24 cellular contexts compared by ENCODE assay signal in the genomic region with DNA sequence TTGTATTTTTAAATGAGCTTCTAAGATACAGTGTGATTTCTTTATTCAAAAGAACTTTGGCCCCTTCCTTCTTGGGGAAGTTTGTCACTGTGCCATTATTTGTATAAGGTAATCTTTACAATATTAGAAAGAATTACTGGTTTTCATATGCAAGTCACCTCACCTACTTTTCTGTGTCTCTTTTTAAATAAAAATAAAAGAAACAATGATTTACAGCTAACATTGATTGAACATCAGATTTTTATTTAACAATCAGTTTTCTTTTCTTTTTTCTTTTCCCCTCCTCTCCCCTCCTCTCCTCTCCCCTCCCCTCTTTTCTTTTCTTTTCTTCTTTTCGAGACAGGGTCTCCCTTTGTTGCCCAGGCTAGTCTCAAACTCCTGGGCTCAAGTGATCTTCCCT. TPM values are rescaled to one million over a fixed set of nuclear protein-coding genes. Genes with fewer than 3 reads are reported as not detected.
DNase-seq lines count a peak whose midpoint lies in the region; ATAC-seq, FAIRE-seq and TF ChIP-seq lines count a peak whose summit lies in the region.
"Had no signal": no experiment of that assay in that cellular context is flagged by ENCODE, and none has a peak within 500 bp of the region (broad histone marks: within the 10 kb centered on the region; RNA-seq: fewer than 3 reads in every experiment).

No MANE protein-coding gene starts in this region.

- TF ChIP-seq RAD21 in K562 (CRISPR knock-in tag; conservative IDR thresholded peaks at IDR 0.05 in 1 of 2, IDR thresholded peaks at IDR 0.05 in 1 of 2): no peak

- no peak for FAIRE-seq in K562 (lab: Jason Lieb, UNC)
- FAIRE-seq: A549, GM12878, GM19239, H1 had no signal

- peak overlapping the region; percentile 8 for H3K27ac Mint-ChIP-seq in activated CD4-positive, alpha-beta T cell treated with anti-CD3 and anti-CD28 coated beads, Interleukin-2, amount 10 ng/mL, durations not matched to agents 24 days and 14 days
- no peak overlapping the region for H3K27ac Mint-ChIP-seq in neural progenitor cell
- H3K27ac Mint-ChIP-seq: CD4-positive, alpha-beta T cell had no signal

- H3K27ac ChIP-seq in K562 (ENCODE audit: extremely low read depth, low read depth, low read length) (no peak overlapping the region), neural progenitor cell (peak overlapping the region; percentile 23)
- H3K27ac ChIP-seq: 22Rv1, A549, C4-2B, HL-60 had no signal

- H3K9me1 ChIP-seq in K562 (ENCODE audit: control insufficient read depth, insufficient read depth, low read length): no peaks in the 10 kb centered on the region

- H3K4me1 ChIP-seq in K562 (replicated peaks in 1 of 2; ENCODE audit: control insufficient read depth in 2 of 2, insufficient read depth in 2 of 2, low read length in 2 of 2) (no peaks in the 10 kb centered on the region), neural progenitor cell (no peaks in the 10 kb centered on the region)
- H3K4me1 ChIP-seq: A549 had no signal

- ATAC-seq in K562: no peak
- no peak for ATAC-seq in GM18861 (IDR thresholded peaks at IDR 0.05; ENCODE audit: unreplicated experiment)
- ATAC-seq: A549, GM12878 had no signal

- POLR2A ChIA-PET in K562 (lab: Yijun Ruan, JAX): no interaction called here

- peaks cover 36% of the 10 kb centered on the region for H3K36me3 ChIP-seq in K562 (ENCODE audit: control insufficient read depth, insufficient read depth, low read length)
- H3K36me3 ChIP-seq in neural progenitor cell: peaks cover 3% of the 10 kb centered on the region

- no peak overlapping the region for H3K4me3 Mint-ChIP-seq in activated CD4-positive, alpha-beta T cell treated with anti-CD3 and anti-CD28 coated beads, Interleukin-2, amount 10 ng/mL, durations not matched to agents 24 days and 14 days
- H3K4me3 Mint-ChIP-seq in neural progenitor cell: no peak overlapping the region
- H3K4me3 Mint-ChIP-seq: CD4-positive, alpha-beta T cell; H9 had no signal

- in situ Hi-C loops in K562 (cut with MboI): no loop called here

- H3K36me3 Mint-ChIP-seq in activated CD4-positive, alpha-beta T cell treated with anti-CD3 and anti-CD28 coated beads, Interleukin-2, amount 10 ng/mL, durations not matched to agents 24 days and 14 days (ENCODE audit: low read depth): peaks cover 22% of the 10 kb centered on the region
- peaks cover 14% of the 10 kb centered on the region for H3K36me3 Mint-ChIP-seq in neural progenitor cell

- no peak for TF ChIP-seq POLR2A in K562 (conservative IDR thresholded peaks at IDR 0.05)

- no peak overlapping the region for H3K9ac ChIP-seq in K562 (ENCODE audit: insufficient read depth in 1 of 2, low read depth in 2 of 2, low read length in 2 of 2)
- no peak overlapping the region for H3K9ac ChIP-seq in neural progenitor cell

- peaks cover 2% of the 10 kb centered on the region for H3K4me1 Mint-ChIP-seq in activated CD4-positive, alpha-beta T cell treated with anti-CD3 and anti-CD28 coated beads, Interleukin-2, amount 10 ng/mL, durations not matched to agents 24 days and 14 days
- no peaks in the 10 kb centered on the region for H3K4me1 Mint-ChIP-seq in neural progenitor cell
- H3K4me1 Mint-ChIP-seq: H9 had no signal

- no peaks in the 10 kb centered on the region for H3K27me3 ChIP-seq in K562 (ENCODE audit: control insufficient read depth in 2 of 2, insufficient read depth in 2 of 2, low read length in 2 of 2)
- no peaks in the 10 kb centered on the region for H3K27me3 ChIP-seq in neural progenitor cell

- H3K4me3 ChIP-seq in K562 (no peak overlapping the region), neural progenitor cell (no peak overlapping the region)
- H3K4me3 ChIP-seq: A549, GM12878 had no signal

- H2AFZ ChIP-seq in K562 (ENCODE audit: low read depth, low read length) (no peak overlapping the region), neural progenitor cell (replicated peaks) (no peak overlapping the region)

- WGBS in K562 (ENCODE audit: insufficient coverage, low coverage, missing lambda C conversion rate): no CpG with 5 or more reads among the region's 1 CpG

- BruUV-seq in K562 (replicated peaks; lab: Mats Ljungman, UMichigan): no TSS peak

- CTCF ChIA-PET in K562 (lab: Yijun Ruan, JAX; ENCODE audit: low intra/inter-chr PET ratio): no interaction called here

- H3K27me3 Mint-ChIP-seq in activated CD4-positive, alpha-beta T cell treated with anti-CD3 and anti-CD28 coated beads, Interleukin-2, amount 10 ng/mL, durations not matched to agents 24 days and 14 days: no peaks in the 10 kb centered on the region
- H3K27me3 Mint-ChIP-seq in neural progenitor cell (ENCODE audit: insufficient read depth, low read depth): peaks cover 2% of the 10 kb centered on the region
- H3K27me3 Mint-ChIP-seq: CD4-positive, alpha-beta T cell had no signal

- H3K4me2 ChIP-seq in K562 (ENCODE audit: insufficient read depth, low read length) (no peak overlapping the region), neural progenitor cell (no peak overlapping the region)
- H3K4me2 ChIP-seq: A549 had no signal

- no peaks in the 10 kb centered on the region for H4K20me1 ChIP-seq in K562 (replicated peaks; ENCODE audit: control insufficient read depth, insufficient read depth, low read length)
- H4K20me1 ChIP-seq in neural progenitor cell (ENCODE audit: low read depth): no peaks in the 10 kb centered on the region

- no peak for DNase-seq in activated CD4-positive, alpha-beta T cell treated with anti-CD3 and anti-CD28 coated beads, Interleukin-2, amount 10 ng/mL, durations not matched to agents 24 days and 14 days
- DNase-seq in activated CD4-positive, alpha-beta T cell treated with anti-CD3 and anti-CD28 coated beads, Interleukin-2, amount 50 U/mL, for 48 hours: no peak
- DNase-seq in K562 (ENCODE audit: extremely low read depth in 1 of 4, low spot score in 3 of 4) (no peak), neural progenitor cell (ENCODE audit: low spot score) (no peak), retina (no peak), D341Med (ENCODE audit: low spot score) (no peak)
- DNase-seq: AML-193; Calu3; CD4-positive, alpha-beta T cell; DMS 273 treated with DMSO at 0.1 percent for 48 hours; DMS53; DND-41; EL; H9; IMR-90; KBM-7 had no signal

- no peaks in the 10 kb centered on the region for H3F3A ChIP-seq in neural progenitor cell (ENCODE audit: low read depth)

- H3K9me3 Mint-ChIP-seq in activated CD4-positive, alpha-beta T cell treated with anti-CD3 and anti-CD28 coated beads, Interleukin-2, amount 10 ng/mL, durations not matched to agents 24 days and 14 days: no peaks in the 10 kb centered on the region
- no peaks in the 10 kb centered on the region for H3K9me3 Mint-ChIP-seq in neural progenitor cell
- H3K9me3 Mint-ChIP-seq: CD4-positive, alpha-beta T cell; H9 had no signal

- H3K79me2 ChIP-seq in K562 (ENCODE audit: control insufficient read depth, insufficient read depth, low read length) (no peaks in the 10 kb centered on the region), neural progenitor cell (ENCODE audit: low read depth) (no peaks in the 10 kb centered on the region)

- TF ChIP-seq EP300 in K562 (IDR thresholded peaks at IDR 0.05; ENCODE audit: low read length): no peak

- H3K9me3 ChIP-seq in K562 (replicated peaks; ENCODE audit: control insufficient read depth, insufficient read depth, low read depth, low read length) (no peaks in the 10 kb centered on the region), neural progenitor cell (ENCODE audit: low read depth) (no peaks in the 10 kb centered on the region)
- H3K9me3 ChIP-seq: A549 had no signal

- intact Hi-C loops in activated CD4-positive, alpha-beta T cell treated with anti-CD3 and anti-CD28 coated beads, Interleukin-2, amount 10 ng/mL, durations not matched to agents 24 days and 14 days (cut with micrococcal nuclease): no loop called here
- intact Hi-C loops in K562 (cut with micrococcal nuclease): no loop called here

- no peak for TF ChIP-seq CTCF in K562 (IDR thresholded peaks at IDR 0.05 in 2 of 3, conservative IDR thresholded peaks at IDR 0.05 in 1 of 3; ENCODE audit: insufficient read depth in 2 of 3, low read depth in 1 of 3, low read length in 3 of 3)
- TF ChIP-seq CTCF in neural progenitor cell (IDR thresholded peaks at IDR 0.05): no peak

RNA-seq across cellular contexts. Expression of a gene that starts 46.0 kb away (rescaled TPM):
- 25.7 and 31.2 TPM in 2 replicates for total RNA-seq in activated CD4-positive, alpha-beta T cell treated with anti-CD3 and anti-CD28 coated beads, Interleukin-2, amount 10 ng/mL, durations not matched to agents 24 days and 14 days
- 11.2 and 27.9 TPM in 2 replicates for total RNA-seq in K562 (2011; cell fraction: chromatin; rRNA removed; ENCODE audit: low replicate concordance)
- total RNA-seq in K562 (2011; cell fraction: nucleolus; rRNA removed): 3.7 and 5.8 TPM in 2 replicates
- 7.2 and 11.5 TPM in 2 replicates for total RNA-seq in K562 (2011; cell fraction: nucleoplasm; rRNA removed)
- 9.7 and 11.0 TPM in 2 replicates for total RNA-seq in K562 (2014; rRNA removed)
- 24.3 and 26.4 TPM in 2 replicates for total RNA-seq in K562 (2014; rRNA removed; fragmentation: Illumina TruSeq; extraction: Trizol)
- total RNA-seq in K562 (2015; rRNA removed; fragmentation: Illumina TruSeq; extraction: Trizol): 20.6 and 23.0 TPM in 2 replicates
- total RNA-seq in K562 (2021): 15.1 and 16.8 TPM in 2 replicates
- 21.1 and 26.3 TPM in 2 replicates for polyA plus RNA-seq in K562 (2011; rRNA removed)
- polyA plus RNA-seq in K562 (2011; cell fraction: cytosol; rRNA removed): 5.1 and 9.1 TPM in 2 replicates
- polyA plus RNA-seq in K562 (2011; cell fraction: nucleus; rRNA removed): 4.4 and 5.6 TPM in 2 replicates
- 11.4 and 12.7 TPM in 2 replicates for polyA plus RNA-seq in K562 (2012)
- 16.6 and 16.7 TPM in 2 replicates for polyA plus RNA-seq in K562 (2014; fragmentation: Illumina TruSeq; extraction: Trizol)
- 10 to 100 TPM; 14.9 to 15.7 TPM for polyA plus RNA-seq in K562 (2014; fragmentation: Nextera tagmentation; extraction: Ambion mirVana)
- polyA plus RNA-seq in K562 (2014; rRNA removed): 11.6 and 12.9 TPM in 2 replicates
- 31.0 and 32.5 TPM in 2 replicates for polyA minus RNA-seq in K562 (2011; rRNA and poly(A)+ RNA removed)
- 10.6 and 13.6 TPM in 2 replicates for polyA minus RNA-seq in K562 (2011; cell fraction: cytosol; rRNA and poly(A)+ RNA removed)
- polyA minus RNA-seq in K562 (2011; cell fraction: nucleus; rRNA and poly(A)+ RNA removed): 8.3 and 13.6 TPM in 2 replicates
- total RNA-seq in neural progenitor cell (ENCODE audit: low replicate concordance): 24.9 and 40.1 TPM in 2 replicates

RNA-seq across cellular contexts. Expression of a gene that starts 46.8 kb away (rescaled TPM):
- 1.2 and 2.2 TPM in 2 replicates for total RNA-seq in activated CD4-positive, alpha-beta T cell treated with anti-CD3 and anti-CD28 coated beads, Interleukin-2, amount 10 ng/mL, durations not matched to agents 24 days and 14 days
- 2.9 and 6.2 TPM in 2 replicates for total RNA-seq in K562 (2011; cell fraction: chromatin; rRNA removed; ENCODE audit: low replicate concordance)
- total RNA-seq in K562 (2011; cell fraction: nucleolus; rRNA removed): 1.6 and 2.2 TPM in 2 replicates
- 2.9 and 4.7 TPM in 2 replicates for total RNA-seq in K562 (2011; cell fraction: nucleoplasm; rRNA removed)
- total RNA-seq in K562 (2014; rRNA removed): 2.5 and 4.8 TPM in 2 replicates
- total RNA-seq in K562 (2014; rRNA removed; fragmentation: Illumina TruSeq; extraction: Trizol): 7.5 and 7.9 TPM in 2 replicates
- total RNA-seq in K562 (2015; rRNA removed; fragmentation: Illumina TruSeq; extraction: Trizol): 4.9 and 5.1 TPM in 2 replicates
- total RNA-seq in K562 (2021): 12.6 and 13.0 TPM in 2 replicates
- polyA plus RNA-seq in K562 (2011; rRNA removed): 9.1 and 13.5 TPM in 2 replicates
- polyA plus RNA-seq in K562 (2011; cell fraction: cytosol; rRNA removed): 11.7 and 15.4 TPM in 2 replicates
- 5.7 and 8.3 TPM in 2 replicates for polyA plus RNA-seq in K562 (2011; cell fraction: nucleus; rRNA removed)
- polyA plus RNA-seq in K562 (2012): 6.1 and 11.1 TPM in 2 replicates
- 13.1 and 18.2 TPM in 2 replicates for polyA plus RNA-seq in K562 (2014; fragmentation: Illumina TruSeq; extraction: Trizol)
- 1 to 10 TPM; 2.1 to 3.4 TPM for polyA plus RNA-seq in K562 (2014; fragmentation: Nextera tagmentation; extraction: Ambion mirVana)
- 5.6 and 7.4 TPM in 2 replicates for polyA plus RNA-seq in K562 (2014; rRNA removed)
- 5.5 and 9.1 TPM in 2 replicates for polyA minus RNA-seq in K562 (2011; rRNA and poly(A)+ RNA removed)
- polyA minus RNA-seq in K562 (2011; cell fraction: cytosol; rRNA and poly(A)+ RNA removed): 1.5 and 5.3 TPM in 2 replicates
- 3.7 and 5.5 TPM in 2 replicates for polyA minus RNA-seq in K562 (2011; cell fraction: nucleus; rRNA and poly(A)+ RNA removed)
- total RNA-seq in neural progenitor cell (ENCODE audit: low replicate concordance): 57.8 and 81.1 TPM in 2 replicates
